ENCODE assay signal across 18 cellular contexts in genomic region chr12:26246483-26247164, GRCh38. TPM values are rescaled to one million over a fixed set of nuclear protein-coding genes. Genes with fewer than 3 reads are reported as not detected.
A peak's percentile ranks its signal among the peaks of the same experiment; 100 is the strongest.
DNase-seq lines count a peak whose midpoint lies in the region; ATAC-seq and TF ChIP-seq lines count a peak whose summit lies in the region.
"Had no signal": no experiment of that assay in that cellular context is flagged by ENCODE, and none has a peak within 500 bp of the region (broad histone marks: within the 10 kb centered on the region; RNA-seq: fewer than 3 reads in every experiment).

No MANE protein-coding gene starts in this region.

- no peaks in the 10 kb centered on the region for H3K79me2 ChIP-seq in GM23338 (replicated peaks; ENCODE audit: insufficient read depth)
- H3K79me2 ChIP-seq in hepatocyte: no peaks in the 10 kb centered on the region

- no peaks in the 10 kb centered on the region for H4K20me1 ChIP-seq in GM23338 (replicated peaks; ENCODE audit: insufficient read depth)
- H4K20me1 ChIP-seq in hepatocyte (ENCODE audit: insufficient read depth, poor library complexity, severe bottlenecking): no peaks in the 10 kb centered on the region

- 76% methylated on average over 4 of the region's 4 CpGs for WGBS in hepatocyte (ENCODE audit: low lambda C conversion rate, missing lambda C conversion rate)

- H3K9me3 ChIP-seq in Peyer's patch (no peaks in the 10 kb centered on the region), hepatocyte (ENCODE audit: low read depth) (no peaks in the 10 kb centered on the region)
- H3K9me3 ChIP-seq: MG63 had no signal

- H3K27ac Mint-ChIP-seq in GM23338 (no peak overlapping the region), progenitor cell of endocrine pancreas (peak overlapping the region; percentile 70)
- H3K27ac Mint-ChIP-seq: activated naive CD4-positive, alpha-beta T cell treated with anti-CD3 and anti-CD28 coated beads, Interleukin-2, amount 10 ng/mL, durations not matched to agents 7 days and 5 days; CD4-positive, alpha-beta memory T cell; stimulated activated naive B cell treated with anti-CD40 and anti-IgM and Interleukin-4, amounts not matched to agents 10 μg/mL and 1 μg/mL and 100 μg/mL, for 72 hours had no signal

- H3K4me1 Mint-ChIP-seq in GM23338 (no peaks in the 10 kb centered on the region), progenitor cell of endocrine pancreas (ENCODE audit: low read depth) (peaks cover 2% of the 10 kb centered on the region)
- H3K4me1 Mint-ChIP-seq: activated naive CD4-positive, alpha-beta T cell treated with anti-CD3 and anti-CD28 coated beads, Interleukin-2, amount 10 ng/mL, durations not matched to agents 7 days and 5 days; CD4-positive, alpha-beta memory T cell had no signal

- intact Hi-C loops in dorsolateral prefrontal cortex (cut with DNase I): no loop called here

- peaks cover 5% of the 10 kb centered on the region for H3K27me3 Mint-ChIP-seq in GM23338 (ENCODE audit: insufficient read depth, low read depth, poor library complexity)
- H3K27me3 Mint-ChIP-seq in progenitor cell of endocrine pancreas: no peaks in the 10 kb centered on the region

- H3K9me2 ChIP-seq in GM23338 (ENCODE audit: insufficient read depth) (no peaks in the 10 kb centered on the region), hepatocyte (replicated peaks; ENCODE audit: insufficient read depth) (no peaks in the 10 kb centered on the region)

- no peak for ATAC-seq in GM23338
- no peak for ATAC-seq in GM19351 (IDR thresholded peaks at IDR 0.05; ENCODE audit: unreplicated experiment)
- no peak for ATAC-seq in GM19397 (IDR thresholded peaks at IDR 0.05; ENCODE audit: unreplicated experiment)
- no peak for ATAC-seq in GM19452 (IDR thresholded peaks at IDR 0.05; ENCODE audit: unreplicated experiment)
- ATAC-seq: stimulated activated naive B cell treated with anti-CD40 and anti-IgM and Interleukin-4, amounts not matched to agents 10 μg/mL and 1 μg/mL and 100 μg/mL, for 72 hours had no signal

- no peak overlapping the region for H3K4me3 ChIP-seq in GM23338
- H3K4me3 ChIP-seq in Peyer's patch: no peak overlapping the region
- no peak overlapping the region for H3K4me3 ChIP-seq in hepatocyte
- no peak overlapping the region for H3K4me3 ChIP-seq in dorsolateral prefrontal cortex
- H3K4me3 ChIP-seq: MG63 had no signal

- H3K4me3 Mint-ChIP-seq in GM23338 (no peak overlapping the region), progenitor cell of endocrine pancreas (ENCODE audit: low read depth) (no peak overlapping the region)
- H3K4me3 Mint-ChIP-seq: activated naive CD4-positive, alpha-beta T cell treated with anti-CD3 and anti-CD28 coated beads, Interleukin-2, amount 10 ng/mL, durations not matched to agents 7 days and 5 days; CD4-positive, alpha-beta memory T cell; stimulated activated naive B cell treated with anti-CD40 and anti-IgM and Interleukin-4, amounts not matched to agents 10 μg/mL and 1 μg/mL and 100 μg/mL, for 72 hours had no signal

- H3K4me1 ChIP-seq in GM23338 (ENCODE audit: insufficient read depth) (no peaks in the 10 kb centered on the region), Peyer's patch (peaks cover 0 to 9% (median 2%) of the 10 kb centered on the region in 4 donors), hepatocyte (ENCODE audit: insufficient read depth) (peaks cover 6% of the 10 kb centered on the region)

- DNase-seq in GM23338 (ENCODE audit: low spot score) (no peak), Peyer's patch (peak in 2 of 3 donors; percentile 69 to 78), hepatocyte (ENCODE audit: low spot score) (peak; percentile 76), progenitor cell of endocrine pancreas (ENCODE audit: low spot score, unreplicated experiment) (no peak), dorsolateral prefrontal cortex (no peak)
- DNase-seq: activated naive CD4-positive, alpha-beta T cell treated with anti-CD3 and anti-CD28 coated beads, Interleukin-2, amount 10 ng/mL, durations not matched to agents 7 days and 5 days; CD4-positive, alpha-beta memory T cell; cortex of kidney; DND-41; HCEC 1CT; MG63; NCI-H187; NCI-H524; OCI-M1; stimulated activated naive B cell treated with anti-CD40 and anti-IgM and Interleukin-4, amounts not matched to agents 10 μg/mL and 1 μg/mL and 100 μg/mL, for 72 hours had no signal

- TF ChIP-seq POLR2A in Peyer's patch (IDR thresholded peaks at IDR 0.05): no peak

- H3K27me3 ChIP-seq in GM23338 (ENCODE audit: insufficient read depth) (no peaks in the 10 kb centered on the region), Peyer's patch (no peaks in the 10 kb centered on the region), hepatocyte (no peaks in the 10 kb centered on the region), dorsolateral prefrontal cortex (no peaks in the 10 kb centered on the region)
- H3K27me3 ChIP-seq: MG63 had no signal

- H3K36me3 ChIP-seq in GM23338 (ENCODE audit: insufficient read depth) (no peaks in the 10 kb centered on the region), Peyer's patch (no peaks in the 10 kb centered on the region), hepatocyte (replicated peaks; ENCODE audit: insufficient read depth, low read depth) (no peaks in the 10 kb centered on the region)
- H3K36me3 ChIP-seq: MG63 had no signal

- H2AFZ ChIP-seq in GM23338: peak overlapping the region; percentile 47; the same call in 1 of the 2 replicates
- no peak overlapping the region for H2AFZ ChIP-seq in hepatocyte

- H3K27ac ChIP-seq in GM23338 (ENCODE audit: low read depth) (no peak overlapping the region), Peyer's patch (peak overlapping the region in 3 of 4 donors; percentile 15 to 70 (median 46)), hepatocyte (peak overlapping the region; percentile 53), dorsolateral prefrontal cortex (no peak overlapping the region)

- H3K4me2 ChIP-seq in GM23338 (no peak overlapping the region), hepatocyte (no peak overlapping the region)

- no peaks in the 10 kb centered on the region for H3F3A ChIP-seq in GM23338 (replicated peaks; ENCODE audit: low read depth)

- H3K36me3 Mint-ChIP-seq in GM23338 (ENCODE audit: low read depth) (peaks cover 9% of the 10 kb centered on the region), progenitor cell of endocrine pancreas (ENCODE audit: insufficient read depth) (peaks cover 2% of the 10 kb centered on the region)
- H3K36me3 Mint-ChIP-seq: activated naive CD4-positive, alpha-beta T cell treated with anti-CD3 and anti-CD28 coated beads, Interleukin-2, amount 10 ng/mL, durations not matched to agents 7 days and 5 days; CD4-positive, alpha-beta memory T cell had no signal

- H3K9me3 Mint-ChIP-seq in GM23338: peaks cover 15% of the 10 kb centered on the region
- H3K9me3 Mint-ChIP-seq in progenitor cell of endocrine pancreas (ENCODE audit: low read depth): peaks cover 11% of the 10 kb centered on the region

- TF ChIP-seq CTCF in GM23338 (conservative IDR thresholded peaks at IDR 0.05; ENCODE audit: low read depth in 2 of 2) (no peak), Peyer's patch (IDR thresholded peaks at IDR 0.05) (no peak), hepatocyte (IDR thresholded peaks at IDR 0.05; ENCODE audit: poor library complexity) (no peak), progenitor cell of endocrine pancreas (IDR thresholded peaks at IDR 0.05; ENCODE audit: unreplicated experiment) (no peak), dorsolateral prefrontal cortex (IDR thresholded peaks at IDR 0.05 in 54 of 56, conservative IDR thresholded peaks at IDR 0.05 in 2 of 56; ENCODE audit: low read depth in 1 of 56, partially characterized antibody in 56 of 56) (no peak)

TF ChIP-seq in GM23338, 12 proteins besides CTCF, POLR2A, EP300 and RAD21:
- TF ChIP-seq JUNB (IDR thresholded peaks at IDR 0.05; ENCODE audit: unreplicated experiment) (no peak), ZNF114 (CRISPR knock-in tag; IDR thresholded peaks at IDR 0.05) (no peak), EZH2phosphoT487 (IDR thresholded peaks at IDR 0.05; ENCODE audit: unreplicated experiment) (no peak), EZH2 (IDR thresholded peaks at IDR 0.05; ENCODE audit: low read depth, unreplicated experiment) (no peak), STAT1 (IDR thresholded peaks at IDR 0.05; ENCODE audit: unreplicated experiment) (no peak), POLR2AphosphoS5 (IDR thresholded peaks at IDR 0.05; ENCODE audit: low read depth) (no peak), NANOG (IDR thresholded peaks at IDR 0.05; ENCODE audit: borderline replicate concordance) (no peak), CREB1 (CRISPR knock-in tag; IDR thresholded peaks at IDR 0.05; ENCODE audit: low read depth) (no peak)

RNA-seq across cellular contexts. Expression of gene SSPN, which starts 51.3 kb away (rescaled TPM):
- total RNA-seq in GM23338 (2014; rRNA removed; shearing (Covaris generic)): 1.1 and 3.1 TPM in 2 replicates
- 2.3 and 2.8 TPM in 2 replicates for polyA plus RNA-seq in GM23338 (2016; fragmentation: Nextera tagmentation; extraction: Ambion mirVana)
- total RNA-seq in Peyer's patch: 10 to 100 TPM in 1 of 4 donors, 1 to 10 TPM in 3; 3.0 to 10.9 (median 6.5) TPM
- 4.1 and 12.5 TPM in 2 replicates for total RNA-seq in hepatocyte
- 1.7 and 2.3 TPM in 2 replicates for polyA plus RNA-seq in hepatocyte
- total RNA-seq in progenitor cell of endocrine pancreas: 2.1 and 2.8 TPM in 2 replicates
- 10 to 100 TPM in 119 of 120 experiments, 1 to 10 TPM in 1; 8.3 to 67.9 (median 30.9) TPM for total RNA-seq in dorsolateral prefrontal cortex
- total RNA-seq: CD4-positive, alpha-beta memory T cell had no signal

Comparison
In these comparisons a context has a peak if more than half of its experiments do, and no peak if none do; other contexts are left out.
1. DNase-seq: peak in Peyer's patch (2 of 3) and hepatocyte (single experiment); none in GM23338 (single experiment), progenitor cell of endocrine pancreas (single experiment) and dorsolateral prefrontal cortex (0 of 10).
2. H3K27ac ChIP-seq: peak in Peyer's patch (3 of 4) and hepatocyte (single experiment); none in GM23338 (single experiment) and dorsolateral prefrontal cortex (0 of 59).